29 cellular contexts compared by ENCODE assay signal in the genomic region with DNA sequence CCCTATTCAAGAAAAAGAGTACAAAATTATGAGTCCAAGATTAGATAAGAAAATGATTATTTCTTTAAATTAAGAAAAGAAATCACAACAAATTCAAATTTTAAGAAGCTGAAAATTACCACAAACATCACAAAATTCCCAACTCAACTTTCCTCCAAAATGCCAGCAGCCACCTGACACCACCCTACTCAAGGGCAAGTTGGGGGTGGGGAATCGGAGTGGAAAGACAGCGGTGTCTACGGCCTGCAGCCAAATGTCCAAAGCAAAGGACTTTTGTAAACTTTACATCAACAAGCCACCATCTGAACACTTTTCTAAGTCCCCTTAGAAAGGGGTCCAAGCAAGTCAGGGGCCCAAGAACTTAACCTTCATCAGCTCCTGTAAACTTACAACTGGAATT. TPM values are rescaled to one million over a fixed set of nuclear protein-coding genes. Genes with fewer than 3 reads are reported as not detected.
"Had no signal": no experiment of that assay in that cellular context is flagged by ENCODE, and none has a peak within 500 bp of the region (broad histone marks: within the 10 kb centered on the region; RNA-seq: fewer than 3 reads in every experiment).

No MANE protein-coding gene starts in this region.

- DNase-seq: colonic mucosa; dermis blood vessel endothelial cell; effector memory CD4-positive, alpha-beta T cell; erythroblast; esophagus squamous epithelium; foreskin melanocyte; glutamatergic neuron; heart right ventricle; hippocampal formation; left cardiac atrium; left lung; mesenchymal stem cell; mucosa of descending colon; naive B cell; occipital lobe; pancreas; right lobe of liver; small intestine; stimulated activated CD4-positive, alpha-beta T cell treated with anti-CD3 and anti-CD28 coated beads, Interleukin-15, amount 100 ng/mL, for 24 hours; stimulated activated CD4-positive, alpha-beta T cell treated with anti-CD3 and anti-CD28 coated beads, Interleukin-2, amount 100 ng/mL, for 48 hours; stimulated activated CD8-positive, alpha-beta memory T cell treated with anti-CD3 and anti-CD28 coated beads, Interleukin-4, amount 100 ng/mL, for 48 hours; stimulated activated naive CD4-positive, alpha-beta T cell; stimulated activated naive CD8-positive, alpha-beta T cell treated with anti-CD3 and anti-CD28 coated beads, Interleukin-15, amount 100 ng/mL, for 72 hours had no signal

- H3K27ac ChIP-seq: colonic mucosa, esophagus squamous epithelium, heart right ventricle, left lung, pancreas, right lobe of liver, vagina had no signal

- H3K27me3 ChIP-seq: colonic mucosa, tibial nerve, vagina had no signal

- H3K4me1 Mint-ChIP-seq: stimulated activated naive CD8-positive, alpha-beta T cell treated with anti-CD3 and anti-CD28 coated beads, Interleukin-15, amount 100 ng/mL, for 72 hours had no signal

- H3K4me3 Mint-ChIP-seq: naive B cell; stimulated activated naive CD8-positive, alpha-beta T cell treated with anti-CD3 and anti-CD28 coated beads, Interleukin-15, amount 100 ng/mL, for 72 hours had no signal

- H3K9me3 ChIP-seq: colonic mucosa, pancreas, right lobe of liver, vagina had no signal

- H3K27ac Mint-ChIP-seq: mesothelial cell of epicardium; naive B cell; progenitor cell of endocrine pancreas; stimulated activated naive CD8-positive, alpha-beta T cell treated with anti-CD3 and anti-CD28 coated beads, Interleukin-15, amount 100 ng/mL, for 72 hours had no signal

- ATAC-seq: heart right ventricle; left cardiac atrium; left lung; mucosa of descending colon; pancreas; right lobe of liver; stimulated activated naive CD8-positive, alpha-beta T cell treated with anti-CD3 and anti-CD28 coated beads, Interleukin-15, amount 100 ng/mL, for 72 hours had no signal

RNA-seq across cellular contexts. Expression of a gene that starts 1.6 kb away (rescaled TPM):
- total RNA-seq: dermis blood vessel endothelial cell, kidney epithelial cell, lung microvascular endothelial cell had no signal
